1 cellular context compared by ENCODE assay signal in the genomic region with DNA sequence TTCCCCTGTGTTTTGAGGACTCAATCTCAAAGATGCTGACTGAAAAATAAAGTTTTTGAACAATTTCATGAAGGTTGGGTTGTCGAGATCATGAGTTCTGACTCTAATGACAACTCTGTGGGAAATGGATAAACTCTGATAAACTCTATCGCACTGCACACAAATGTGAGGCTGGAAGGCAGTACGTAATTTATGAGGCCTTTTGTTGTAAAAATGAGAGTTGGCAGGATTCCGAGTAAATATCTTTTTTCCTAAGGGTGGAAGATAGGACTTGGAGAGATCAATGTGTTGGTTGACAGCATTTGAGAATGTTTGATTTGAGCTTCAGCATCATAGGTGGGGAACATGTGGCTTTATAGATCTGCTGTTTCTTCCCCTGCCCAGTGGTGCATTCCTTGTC.
TF ChIP-seq lines count a peak whose summit lies in the region.

No MANE protein-coding gene starts in this region.

TF ChIP-seq in IMR-90, 13 proteins besides CTCF, POLR2A, EP300 and RAD21 (continued from another document):
- TF ChIP-seq RFX5 (IDR thresholded peaks at IDR 0.05; ENCODE audit: low read depth, low read length) = no peak
- TF ChIP-seq SMC3 (IDR thresholded peaks at IDR 0.05; ENCODE audit: low read depth, low read length) = no peak
- no peak for TF ChIP-seq CHD1 (IDR thresholded peaks at IDR 0.05; ENCODE audit: low read depth, low read length)
TF ChIP-seq in IMR-90: peak in this region for 0.
